ENCODE assay signal across 1 cellular context in genomic region chr2:27085670-27086089, GRCh38.
TF ChIP-seq lines count a peak whose summit lies in the region.

No MANE protein-coding gene starts in this region.

TF ChIP-seq in HepG2, 621 proteins besides CTCF, POLR2A, EP300 and RAD21 (continued from another document and continues in another):
- TF ChIP-seq TFDP1 (CRISPR knock-in tag; IDR thresholded peaks at IDR 0.05; ENCODE audit: borderline replicate concordance): peak; percentile 21; the same call in 1 of the 2 replicates
- TF ChIP-seq XBP1 (CRISPR knock-in tag; IDR thresholded peaks at IDR 0.05): no peak
- no peak for TF ChIP-seq KAT2B (IDR thresholded peaks at IDR 0.05; ENCODE audit: borderline replicate concordance, low read depth, low read length)
- TF ChIP-seq NFE2L1 (CRISPR knock-in tag; IDR thresholded peaks at IDR 0.05; ENCODE audit: borderline replicate concordance): no peak
- TF ChIP-seq NR3C1 (CRISPR knock-in tag; IDR thresholded peaks at IDR 0.05): no peak
- TF ChIP-seq ZNF180 (CRISPR knock-in tag; IDR thresholded peaks at IDR 0.05; ENCODE audit: borderline replicate concordance, low read depth): peak; percentile 34; the same call in 1 of the 2 replicates
- TF ChIP-seq SMARCE1 (IDR thresholded peaks at IDR 0.05; ENCODE audit: borderline replicate concordance): no peak
- no peak for TF ChIP-seq HINFP (CRISPR knock-in tag; IDR thresholded peaks at IDR 0.05; ENCODE audit: low read depth)
- TF ChIP-seq KDM2A (CRISPR knock-in tag; IDR thresholded peaks at IDR 0.05; ENCODE audit: borderline replicate concordance, low read depth): peak; percentile 73; the same call in 1 of the 2 replicates
- TF ChIP-seq TBX2 (CRISPR knock-in tag; IDR thresholded peaks at IDR 0.05; ENCODE audit: borderline replicate concordance): no peak
- no peak for TF ChIP-seq TGIF2 (CRISPR knock-in tag; IDR thresholded peaks at IDR 0.05)
- no peak for TF ChIP-seq SOX6 (IDR thresholded peaks at IDR 0.05)
- no peak for TF ChIP-seq SOX6 (CRISPR knock-in tag; IDR thresholded peaks at IDR 0.05)
- TF ChIP-seq HHEX (CRISPR knock-in tag; IDR thresholded peaks at IDR 0.05): no peak
- no peak for TF ChIP-seq ZNF501 (CRISPR knock-in tag; IDR thresholded peaks at IDR 0.05)
- TF ChIP-seq ZNF709 (CRISPR knock-in tag; IDR thresholded peaks at IDR 0.05): peak; percentile 58; the same call in 1 of the 2 replicates
- TF ChIP-seq ZNF775 (CRISPR knock-in tag; IDR thresholded peaks at IDR 0.05; ENCODE audit: borderline replicate concordance): no peak
- TF ChIP-seq RNF2 (conservative IDR thresholded peaks at IDR 0.05; ENCODE audit: low read depth): no peak
- no peak for TF ChIP-seq ZNF333 (CRISPR knock-in tag; IDR thresholded peaks at IDR 0.05; ENCODE audit: borderline replicate concordance)
- TF ChIP-seq DDIT3 (CRISPR knock-in tag; IDR thresholded peaks at IDR 0.05): no peak
- no peak for TF ChIP-seq CBX5 (CRISPR knock-in tag; IDR thresholded peaks at IDR 0.05; ENCODE audit: borderline replicate concordance)
- no peak for TF ChIP-seq ZFP1 (CRISPR knock-in tag; IDR thresholded peaks at IDR 0.05)
- TF ChIP-seq DRAP1 (CRISPR knock-in tag; IDR thresholded peaks at IDR 0.05): no peak
- no peak for TF ChIP-seq TOPORS (CRISPR knock-in tag; IDR thresholded peaks at IDR 0.05)
- no peak for TF ChIP-seq IKZF5 (CRISPR knock-in tag; IDR thresholded peaks at IDR 0.05)
- no peak for TF ChIP-seq ZNF589 (CRISPR knock-in tag; conservative IDR thresholded peaks at IDR 0.05)
- TF ChIP-seq MXD4 (CRISPR knock-in tag; IDR thresholded peaks at IDR 0.05): no peak
- no peak for TF ChIP-seq PBX2 (CRISPR knock-in tag; IDR thresholded peaks at IDR 0.05)
- TF ChIP-seq STAT6 (CRISPR knock-in tag; IDR thresholded peaks at IDR 0.05; ENCODE audit: borderline replicate concordance): no peak
- TF ChIP-seq RXRA (CRISPR knock-in tag; IDR thresholded peaks at IDR 0.05): 0 out of 2 replicates have a peak, but pooled peaks have one; percentile 13
- no peak for TF ChIP-seq ZNF260 (CRISPR knock-in tag; IDR thresholded peaks at IDR 0.05; ENCODE audit: borderline replicate concordance, low read depth)
- TF ChIP-seq ARID2 (CRISPR knock-in tag; IDR thresholded peaks at IDR 0.05; ENCODE audit: borderline replicate concordance): no peak
- TF ChIP-seq ZNF749 (CRISPR knock-in tag; IDR thresholded peaks at IDR 0.05; ENCODE audit: borderline replicate concordance): no peak
- TF ChIP-seq SCMH1 (CRISPR knock-in tag; IDR thresholded peaks at IDR 0.05; ENCODE audit: borderline replicate concordance): no peak
- peak; percentile 71 for TF ChIP-seq STAG1 (CRISPR knock-in tag; IDR thresholded peaks at IDR 0.05)
- TF ChIP-seq GTF3A (CRISPR knock-in tag; conservative IDR thresholded peaks at IDR 0.05): 0 out of 2 replicates have a peak, but pooled peaks have one; percentile 1
- TF ChIP-seq SMARCC2 (IDR thresholded peaks at IDR 0.05): no peak
- TF ChIP-seq HCFC1 (IDR thresholded peaks at IDR 0.05; ENCODE audit: low read depth, low read length): no peak
- no peak for TF ChIP-seq ZBTB40 (IDR thresholded peaks at IDR 0.05)
- TF ChIP-seq ZBTB40 (CRISPR knock-in tag; IDR thresholded peaks at IDR 0.05): no peak
- TF ChIP-seq PITX1 (CRISPR knock-in tag; IDR thresholded peaks at IDR 0.05): peak; percentile 66
- TF ChIP-seq ARHGAP35 (CRISPR knock-in tag; IDR thresholded peaks at IDR 0.05; ENCODE audit: borderline replicate concordance): 0 out of 2 replicates have a peak, but pooled peaks have one; percentile 54
- no peak for TF ChIP-seq NFYC (CRISPR knock-in tag; IDR thresholded peaks at IDR 0.05)
- TF ChIP-seq ZC3H13 (CRISPR knock-in tag; IDR thresholded peaks at IDR 0.05): no peak
- TF ChIP-seq TFE3 (CRISPR knock-in tag; IDR thresholded peaks at IDR 0.05): peak; percentile 29; the same call in 1 of the 2 replicates
- TF ChIP-seq KMT2B (CRISPR knock-in tag; IDR thresholded peaks at IDR 0.05): no peak
- no peak for TF ChIP-seq HNF4A (CRISPR knock-in tag; IDR thresholded peaks at IDR 0.05)
- no peak for TF ChIP-seq KLF13 (CRISPR knock-in tag; IDR thresholded peaks at IDR 0.05)
- TF ChIP-seq ZNF674 (CRISPR knock-in tag; IDR thresholded peaks at IDR 0.05; ENCODE audit: low read depth): no peak
- TF ChIP-seq ETV6 (CRISPR knock-in tag; conservative IDR thresholded peaks at IDR 0.05): no peak
- no peak for TF ChIP-seq NCOR1 (IDR thresholded peaks at IDR 0.05; ENCODE audit: borderline replicate concordance, low read length)
- peak; percentile 46; the same call in 1 of the 2 replicates for TF ChIP-seq GABPB1 (CRISPR knock-in tag; IDR thresholded peaks at IDR 0.05)
- no peak for TF ChIP-seq CREB1 (IDR thresholded peaks at IDR 0.05)
- no peak for TF ChIP-seq CREB1 (CRISPR knock-in tag; IDR thresholded peaks at IDR 0.05)
